16 cellular contexts compared by ENCODE assay signal in the genomic region with DNA sequence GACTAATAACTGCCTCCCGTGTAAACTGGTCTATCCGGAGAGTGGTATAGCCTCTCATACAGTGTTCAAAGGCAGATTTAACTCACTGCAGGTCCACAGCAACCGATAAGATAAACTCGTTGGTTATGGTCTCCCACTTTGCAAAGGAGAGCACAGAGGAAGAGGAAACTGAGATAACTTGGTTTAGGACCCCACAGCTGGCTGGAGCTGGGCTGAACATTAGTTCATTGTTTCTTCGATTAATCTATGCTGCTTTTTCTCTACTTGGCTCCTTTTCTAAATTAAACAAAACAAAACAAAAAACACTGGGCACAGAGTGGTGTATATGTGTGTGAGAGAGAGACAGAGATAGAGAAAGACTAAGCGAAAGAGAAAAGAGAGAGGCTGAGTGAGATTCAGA.
"Had no signal": no experiment of that assay in that cellular context is flagged by ENCODE, and none has a peak within 500 bp of the region (broad histone marks: within the 10 kb centered on the region; RNA-seq: fewer than 3 reads in every experiment).

No MANE protein-coding gene starts in this region.

- H3K4me1 ChIP-seq: right lobe of liver had no signal

- H3K27ac ChIP-seq: adrenal gland, coronary artery, right lobe of liver had no signal

- H3K4me3 ChIP-seq: adrenal gland, coronary artery, lung, mucosa of descending colon, right lobe of liver had no signal

- DNase-seq: activated CD4-positive, alpha-beta T cell treated with anti-CD3 and anti-CD28 coated beads, Interleukin-2, amount 50 U/mL, for 48 hours; activated CD8-positive, alpha-beta memory T cell treated with anti-CD3 and anti-CD28 coated beads, Interleukin-2, amount 10 ng/mL, durations not matched to agents 7 days and 5 days; activated T-cell treated with anti-CD3 and anti-CD28 coated beads, Interleukin-2, amount 50 U/mL, for 1 hour; adrenal gland; central memory CD4-positive, alpha-beta T cell; effector CD8-positive, alpha-beta T cell; left colon; mucosa of descending colon; naive thymus-derived CD4-positive, alpha-beta T cell; right lobe of liver; stimulated activated naive CD8-positive, alpha-beta T cell treated with anti-CD3 and anti-CD28 coated beads, Interleukin-15, amount 100 ng/mL, for 72 hours had no signal

- ATAC-seq: activated CD8-positive, alpha-beta memory T cell treated with anti-CD3 and anti-CD28 coated beads, Interleukin-2, amount 10 ng/mL, durations not matched to agents 7 days and 5 days; left colon; mucosa of descending colon; naive thymus-derived CD4-positive, alpha-beta T cell; right lobe of liver; stimulated activated naive CD8-positive, alpha-beta T cell treated with anti-CD3 and anti-CD28 coated beads, Interleukin-15, amount 100 ng/mL, for 72 hours had no signal

- H3K36me3 Mint-ChIP-seq: activated CD8-positive, alpha-beta memory T cell treated with anti-CD3 and anti-CD28 coated beads, Interleukin-2, amount 10 ng/mL, durations not matched to agents 7 days and 5 days; activated naive CD4-positive, alpha-beta T cell treated with anti-CD3 and anti-CD28 coated beads, Interleukin-2, amount 50 U/mL, for 24 hours had no signal

- H3K9me3 ChIP-seq: adrenal gland, mucosa of descending colon, right lobe of liver had no signal

- H3K27ac Mint-ChIP-seq: activated CD8-positive, alpha-beta memory T cell treated with anti-CD3 and anti-CD28 coated beads, Interleukin-2, amount 10 ng/mL, durations not matched to agents 7 days and 5 days; activated naive CD4-positive, alpha-beta T cell treated with anti-CD3 and anti-CD28 coated beads, Interleukin-2, amount 50 U/mL, for 24 hours; activated T-helper 2 cell treated with anti-CD3 and anti-CD28 coated beads, Interferon-gamma antibody, Interleukin-2, Interleukin-4, amounts not matched to agents 10 μg/mL and 5 μg/mL and 100 μg/mL, durations not matched to agents 14 hours and 24 hours and 36 hours; naive thymus-derived CD4-positive, alpha-beta T cell; progenitor cell of endocrine pancreas; stimulated activated naive CD8-positive, alpha-beta T cell treated with anti-CD3 and anti-CD28 coated beads, Interleukin-15, amount 100 ng/mL, for 72 hours had no signal

- H3K27me3 ChIP-seq: adrenal gland, right lobe of liver had no signal

- H3K4me3 Mint-ChIP-seq: activated CD8-positive, alpha-beta memory T cell treated with anti-CD3 and anti-CD28 coated beads, Interleukin-2, amount 10 ng/mL, durations not matched to agents 7 days and 5 days; activated naive CD4-positive, alpha-beta T cell treated with anti-CD3 and anti-CD28 coated beads, Interleukin-2, amount 50 U/mL, for 24 hours; naive thymus-derived CD4-positive, alpha-beta T cell; stimulated activated naive CD8-positive, alpha-beta T cell treated with anti-CD3 and anti-CD28 coated beads, Interleukin-15, amount 100 ng/mL, for 72 hours had no signal

- H3K9me3 Mint-ChIP-seq: activated naive CD4-positive, alpha-beta T cell treated with anti-CD3 and anti-CD28 coated beads, Interleukin-2, amount 50 U/mL, for 24 hours; activated T-helper 2 cell treated with anti-CD3 and anti-CD28 coated beads, Interferon-gamma antibody, Interleukin-2, Interleukin-4, amounts not matched to agents 10 μg/mL and 5 μg/mL and 100 μg/mL, durations not matched to agents 14 hours and 24 hours and 36 hours; naive thymus-derived CD4-positive, alpha-beta T cell; stimulated activated naive CD8-positive, alpha-beta T cell treated with anti-CD3 and anti-CD28 coated beads, Interleukin-15, amount 100 ng/mL, for 72 hours had no signal

- H3K36me3 ChIP-seq: adrenal gland, right lobe of liver had no signal
